ENCODE assay signal across 18 cellular contexts in genomic region chr18:50707841-50708240, GRCh38.
DNase-seq lines count a peak whose midpoint lies in the region; ATAC-seq, FAIRE-seq and TF ChIP-seq lines count a peak whose summit lies in the region.
"Had no signal": no experiment of that assay in that cellular context is flagged by ENCODE, and none has a peak within 500 bp of the region (broad histone marks: within the 10 kb centered on the region; RNA-seq: fewer than 3 reads in every experiment).

No MANE protein-coding gene starts in this region.

- no peak for TF ChIP-seq EP300 in HepG2 (IDR thresholded peaks at IDR 0.05; ENCODE audit: low read depth in 2 of 2, low read length in 2 of 2)
- no peak for TF ChIP-seq EP300 in HepG2 (CRISPR knock-in tag; IDR thresholded peaks at IDR 0.05; ENCODE audit: borderline replicate concordance)

- no TSS peak for BruUV-seq in HepG2 (replicated peaks; lab: Mats Ljungman, UMichigan)

- H3K27ac ChIP-seq in left ventricle myocardium inferior (replicated peaks) (no peak overlapping the region), HepG2 (ENCODE audit: extremely low read length, insufficient read depth, low read length) (no peak overlapping the region)
- H3K27ac ChIP-seq: gastrocnemius medialis had no signal

- no peaks in the 10 kb centered on the region for H3K36me3 ChIP-seq in left ventricle myocardium inferior
- H3K36me3 ChIP-seq in bronchial epithelial cell (ENCODE audit: control insufficient read depth, insufficient read depth, low read length) = no peaks in the 10 kb centered on the region
- H3K36me3 ChIP-seq in HepG2 (replicated peaks in 1 of 2; ENCODE audit: control insufficient read depth in 1 of 2, insufficient read depth in 2 of 2, low read length in 2 of 2) = no peaks in the 10 kb centered on the region
- H3K36me3 ChIP-seq: gastrocnemius medialis, stomach had no signal

- CTCF ChIA-PET in HepG2 (lab: Yijun Ruan, JAX; ENCODE audit: low intra/inter-chr PET ratio, low total read pairs) = no interaction called here

- intact Hi-C loops in left cardiac atrium (cut with DNase I) = no loop called here
- intact Hi-C loops in left ventricle myocardium inferior (cut with micrococcal nuclease) = no loop called here
- intact Hi-C loops in HepG2 (cut with micrococcal nuclease; ENCODE audit: unreplicated experiment) = no loop called here

- H3K4me3 ChIP-seq in left ventricle myocardium inferior = no peak overlapping the region
- no peak overlapping the region for H3K4me3 ChIP-seq in bronchial epithelial cell (ENCODE audit: low read depth, low read length)
- no peak overlapping the region for H3K4me3 ChIP-seq in HepG2 (replicated peaks in 1 of 3; ENCODE audit: insufficient read depth in 1 of 3, low read depth in 2 of 3, low read length in 3 of 3)
- H3K4me3 ChIP-seq: gastrocnemius medialis, GM12878, stomach had no signal

- POLR2A ChIA-PET in HepG2 (lab: Yijun Ruan, JAX) = no interaction called here

- no peak for TF ChIP-seq CTCF in left ventricle myocardium inferior (IDR thresholded peaks at IDR 0.05; ENCODE audit: borderline replicate concordance)
- TF ChIP-seq CTCF in bronchial epithelial cell (IDR thresholded peaks at IDR 0.05; ENCODE audit: insufficient read depth, low read length, severe bottlenecking) = no peak
- no peak for TF ChIP-seq CTCF in HepG2 (CRISPR knock-in tag; IDR thresholded peaks at IDR 0.05)

- in situ Hi-C loops in HepG2 (cut with HindIII; ENCODE audit: extremely low pct_ligation_motif_present, low pct_unique_long_range_greater_than_20kb) = no loop called here
- in situ Hi-C loops in KBM-7 (cut with MboI; ENCODE audit: low pct_unique_long_range_greater_than_20kb, low sequenced_read_pairs) = no loop called here

- 2% methylated on average over 5 of the region's 5 CpGs for WGBS in HepG2 (ENCODE audit: low lambda C conversion rate)

- H3K27me3 ChIP-seq in left ventricle myocardium inferior (ENCODE audit: low read depth) = no peaks in the 10 kb centered on the region
- peaks cover 4% of the 10 kb centered on the region for H3K27me3 ChIP-seq in bronchial epithelial cell (ENCODE audit: control insufficient read depth, insufficient read depth, low read length)
- H3K27me3 ChIP-seq in HepG2 (ENCODE audit: control insufficient read depth in 1 of 2, insufficient read depth in 2 of 2, low read length in 2 of 2) = no peaks in the 10 kb centered on the region; a peak in 2 of 5 replicates
- H3K27me3 ChIP-seq: gastrocnemius medialis, stomach had no signal

- H3K9ac ChIP-seq in HepG2 (ENCODE audit: insufficient read depth, low read depth, low read length) = no peak overlapping the region

- TF ChIP-seq RAD21 in HepG2 (CRISPR knock-in tag; IDR thresholded peaks at IDR 0.05) = no peak

- DNase-seq in left cardiac atrium = no peak
- DNase-seq in left ventricle myocardium inferior = no peak
- DNase-seq in bronchial epithelial cell (ENCODE audit: low read depth) = peak; percentile 52
- no peak for DNase-seq in HepG2 (ENCODE audit: low spot score)
- DNase-seq in CD1c-positive myeloid dendritic cell (ENCODE audit: extremely low spot score) = no peak
- DNase-seq in KBM-7 = no peak
- DNase-seq in stimulated activated CD4-positive, alpha-beta T cell treated with anti-CD3 and anti-CD28 coated beads, Interleukin-4, amount 100 ng/mL, for 1 hour = no peak
- no peak for DNase-seq in NCI-H2196 treated with DMSO at 0.1 percent for 48 hours (lab: John Stamatoyannopoulos, UW; ENCODE audit: unreplicated experiment)
- DNase-seq: Calu3; effector CD4-positive, alpha-beta T cell; gastrocnemius medialis; naive thymus-derived CD4-positive, alpha-beta T cell; NCI-H1048; NCI-H526 treated with DMSO at 0.1 percent for 48 hours; stomach; T-cell had no signal

- H3K9me3 ChIP-seq in left ventricle myocardium inferior (replicated peaks) (no peaks in the 10 kb centered on the region), HepG2 (ENCODE audit: low read length) (no peaks in the 10 kb centered on the region)
- H3K9me3 ChIP-seq: gastrocnemius medialis, stomach had no signal

- no peak overlapping the region for H2AFZ ChIP-seq in HepG2 (ENCODE audit: low read length)

- FAIRE-seq in bronchial epithelial cell (lab: Jason Lieb, UNC) (no peak), HepG2 (lab: Jason Lieb, UNC) (no peak)
- FAIRE-seq: G401.6, GM12878 had no signal

- H3K4me1 ChIP-seq in left ventricle myocardium inferior (peaks cover 5% of the 10 kb centered on the region), HepG2 (ENCODE audit: insufficient read depth, low read length) (no peaks in the 10 kb centered on the region)
- H3K4me1 ChIP-seq: gastrocnemius medialis had no signal

- H4K20me1 ChIP-seq in HepG2 (ENCODE audit: insufficient read depth, low read length) = no peaks in the 10 kb centered on the region

- TF ChIP-seq POLR2A in HepG2 (IDR thresholded peaks at IDR 0.05; ENCODE audit: insufficient read depth in 1 of 2, low read depth in 2 of 2, low read length in 2 of 2) = no peak

- ATAC-seq in left cardiac atrium (peak; percentile 14 to 38), HepG2 (no peak)
- ATAC-seq: GM12878; naive thymus-derived CD4-positive, alpha-beta T cell; T-cell had no signal

- no peaks in the 10 kb centered on the region for H3K79me2 ChIP-seq in HepG2 (ENCODE audit: insufficient read depth, low read length)

- no peak overlapping the region for H3K4me2 ChIP-seq in HepG2 (ENCODE audit: low read depth, low read length)

TF ChIP-seq in HepG2, 621 proteins besides CTCF, POLR2A, EP300 and RAD21 (continues in another document):
- TF ChIP-seq SNAPC4 (CRISPR knock-in tag; IDR thresholded peaks at IDR 0.05) (no peak), HMGXB3 (CRISPR knock-in tag; IDR thresholded peaks at IDR 0.05; ENCODE audit: borderline replicate concordance) (no peak), TEF (CRISPR knock-in tag; IDR thresholded peaks at IDR 0.05) (no peak)
